1 cellular context compared by ENCODE assay signal in genomic region chr20:62409935-62410741, GRCh38.
TF ChIP-seq lines count a peak whose summit lies in the region.

No MANE protein-coding gene starts in this region.

TF ChIP-seq in GM12878, 131 proteins besides CTCF, POLR2A, EP300 and RAD21:
- TF ChIP-seq MYC (IDR thresholded peaks at IDR 0.05; ENCODE audit: insufficient read depth, insufficient read length, insufficient replicate concordance, low read length, severe bottlenecking) (no peak), DPF2 (IDR thresholded peaks at IDR 0.05) (0 out of 2 replicates have a peak, but pooled peaks have one; percentile 24), SMC3 (IDR thresholded peaks at IDR 0.05; ENCODE audit: borderline replicate concordance, low read length) (peak; percentile 21; the same call in 1 of the 2 replicates), PKNOX1 (IDR thresholded peaks at IDR 0.05) (peak; percentile 44; the same call in 1 of the 2 replicates), NFXL1 (IDR thresholded peaks at IDR 0.05; ENCODE audit: borderline replicate concordance) (peak; percentile 75; the same call in 1 of the 2 replicates), PAX5 (IDR thresholded peaks at IDR 0.05; ENCODE audit: borderline replicate concordance, low read depth, low read length) (no peak), LARP7 (IDR thresholded peaks at IDR 0.05) (peak; percentile 48; the same call in 1 of the 2 replicates), FOS (IDR thresholded peaks at IDR 0.05; ENCODE audit: borderline replicate concordance, extremely low read depth, insufficient read length) (no peak), JUND (IDR thresholded peaks at IDR 0.05; ENCODE audit: low read depth, low read length) (no peak), SMARCA5 (IDR thresholded peaks at IDR 0.05) (0 out of 2 replicates have a peak, but pooled peaks have one; percentile 25), ZBED1 (IDR thresholded peaks at IDR 0.05; ENCODE audit: borderline replicate concordance) (no peak), POLR2AphosphoS2 (IDR thresholded peaks at IDR 0.05; ENCODE audit: low read depth, low read length) (no peak)
